ENCODE assay signal across 15 cellular contexts in genomic region chr10:90788987-90789386, GRCh38.
A peak's percentile ranks its signal among the peaks of the same experiment; 100 is the strongest.
DNase-seq lines count a peak whose midpoint lies in the region; ATAC-seq, FAIRE-seq and TF ChIP-seq lines count a peak whose summit lies in the region.
"Had no signal": no experiment of that assay in that cellular context is flagged by ENCODE, and none has a peak within 500 bp of the region (broad histone marks: within the 10 kb centered on the region; RNA-seq: fewer than 3 reads in every experiment).

No MANE protein-coding gene starts in this region.

- POLR2A ChIA-PET in GM12878 (lab: Charles Lee) = no interaction called here

- H3K27me3 ChIP-seq in GM12878 (replicated peaks in 1 of 2; ENCODE audit: control insufficient read depth in 2 of 2, insufficient read depth in 2 of 2, low read length in 1 of 2) (0 out of 4 replicates have a peak, but pooled peaks cover 0 to 3% of the 10 kb centered on the region in 2 experiments), right cardiac atrium (ENCODE audit: control insufficient read depth, insufficient read depth) (no peaks in the 10 kb centered on the region)
- H3K27me3 ChIP-seq: neural progenitor cell had no signal

- H2AFZ ChIP-seq in GM12878 (ENCODE audit: control insufficient read depth, low read depth, low read length) = no peak overlapping the region
- H2AFZ ChIP-seq: neural progenitor cell had no signal

- in situ Hi-C loops in GM12878 (cut with MboI) = no loop called here

- CTCF ChIA-PET in GM12878 (lab: Yijun Ruan, JAX) = interaction anchor here (0.9 to 3.7 kb wide), 11 partner anchors 12 to 997 kb away, joined by 3 to 25 read pairs (median 4); partner anchors contain the start of gene RPP30

- H3K79me2 ChIP-seq in GM12878 (ENCODE audit: control insufficient read depth, insufficient read depth, low read length) = no peaks in the 10 kb centered on the region

- ATAC-seq in GM18867 (IDR thresholded peaks at IDR 0.05; ENCODE audit: unreplicated experiment) (peak; percentile 90), GM21528 (IDR thresholded peaks at IDR 0.05; ENCODE audit: low FRiP score, unreplicated experiment) (peak; percentile 77), HG03354 (IDR thresholded peaks at IDR 0.05; ENCODE audit: poor library complexity, severe bottlenecking, unreplicated experiment) (peak; percentile 86), GM12878 (peak; percentile 92), right cardiac atrium (no peak)
- ATAC-seq in activated CD4-positive, CD25-positive, alpha-beta regulatory T cell treated with anti-CD3 and anti-CD28 coated beads, Interleukin-2, amount 50 U/mL, for 24 hours = no peak
- ATAC-seq: HCT116, left colon had no signal

- peaks cover 18% of the 10 kb centered on the region for H3K27me3 Mint-ChIP-seq in activated CD4-positive, alpha-beta T cell treated with anti-CD3 and anti-CD28 coated beads, Interleukin-2, amount 10 ng/mL, durations not matched to agents 24 days and 14 days

- H3K9me3 ChIP-seq in GM12878 (replicated peaks; ENCODE audit: control insufficient read depth, insufficient read depth, low read length) (no peaks in the 10 kb centered on the region), right cardiac atrium (ENCODE audit: control insufficient read depth, low read length) (no peaks in the 10 kb centered on the region)

- H3K9me3 Mint-ChIP-seq in activated CD4-positive, alpha-beta T cell treated with anti-CD3 and anti-CD28 coated beads, Interleukin-2, amount 10 ng/mL, durations not matched to agents 24 days and 14 days = no peaks in the 10 kb centered on the region
- H3K9me3 Mint-ChIP-seq: CD8-positive, alpha-beta memory T cell; neural progenitor cell had no signal

- H3K27ac ChIP-seq in GM12878 (ENCODE audit: control insufficient read depth, insufficient read depth) = no peak overlapping the region
- no peak overlapping the region for H3K27ac ChIP-seq in right cardiac atrium (ENCODE audit: low read length)
- H3K27ac ChIP-seq: neural progenitor cell, VCaP had no signal

- peaks cover 3% of the 10 kb centered on the region for H3K4me1 Mint-ChIP-seq in activated CD4-positive, alpha-beta T cell treated with anti-CD3 and anti-CD28 coated beads, Interleukin-2, amount 10 ng/mL, durations not matched to agents 24 days and 14 days
- H3K4me1 Mint-ChIP-seq: CD8-positive, alpha-beta memory T cell; neural progenitor cell had no signal

- H3K36me3 ChIP-seq in GM12878 (ENCODE audit: control insufficient read depth in 2 of 2, insufficient read depth in 2 of 2, low read length in 1 of 2) = no peaks in the 10 kb centered on the region
- H3K36me3 ChIP-seq: neural progenitor cell had no signal

- intact Hi-C loops in GM12878 (cut with micrococcal nuclease; ENCODE audit: unreplicated experiment) = loop anchor here (1.0 kb wide), 2 partner anchors 38 to 996 kb away; no protein-coding TSS in a partner anchor
- intact Hi-C loops in activated CD4-positive, alpha-beta T cell treated with anti-CD3 and anti-CD28 coated beads, Interleukin-2, amount 10 ng/mL, durations not matched to agents 24 days and 14 days (cut with micrococcal nuclease) = no loop called here
- intact Hi-C loops in right cardiac atrium (cut with DNase I) = loop anchor here in 1 of 4 donors (10.0 kb wide), 1 partner anchor 994 kb away; no protein-coding TSS in a partner anchor

- RAD21 ChIA-PET in GM12878 (lab: Charles Lee; ENCODE audit: unreplicated experiment) = interaction anchor here (1.1 kb wide), 1 partner anchor 34 kb away, joined by 4 read pairs; no protein-coding TSS in a partner anchor

- TF ChIP-seq CTCF in GM12878 (IDR thresholded peaks at IDR 0.05 in 2 of 3, conservative IDR thresholded peaks at IDR 0.05 in 1 of 3; ENCODE audit: control insufficient read depth in 2 of 3, extremely low read depth in 1 of 3, insufficient read depth in 1 of 3, low read depth in 3 of 3, low read length in 3 of 3) = no peak

- no TSS peak for BruUV-seq in GM12878 (replicated peaks; lab: Mats Ljungman, UMichigan)

- no peak for TF ChIP-seq POLR2A in GM12878 (IDR thresholded peaks at IDR 0.05; ENCODE audit: low read depth, low read length)

- no peak overlapping the region for H3K9ac ChIP-seq in GM12878 (ENCODE audit: control insufficient read depth, insufficient read depth, low read length)
- H3K9ac ChIP-seq: neural progenitor cell had no signal

- no peak overlapping the region for H3K27ac Mint-ChIP-seq in activated CD4-positive, alpha-beta T cell treated with anti-CD3 and anti-CD28 coated beads, Interleukin-2, amount 10 ng/mL, durations not matched to agents 24 days and 14 days
- H3K27ac Mint-ChIP-seq: CD8-positive, alpha-beta memory T cell; neural progenitor cell had no signal

- H3K36me3 Mint-ChIP-seq in activated CD4-positive, alpha-beta T cell treated with anti-CD3 and anti-CD28 coated beads, Interleukin-2, amount 10 ng/mL, durations not matched to agents 24 days and 14 days (ENCODE audit: low read depth) = no peaks in the 10 kb centered on the region
- H3K36me3 Mint-ChIP-seq: CD8-positive, alpha-beta memory T cell; neural progenitor cell had no signal

- no peak for TF ChIP-seq EP300 in GM12878 (IDR thresholded peaks at IDR 0.05; ENCODE audit: borderline replicate concordance in 1 of 2, control insufficient read depth in 1 of 2, low read depth in 2 of 2, low read length in 2 of 2)

- TF ChIP-seq RAD21 in GM12878 (IDR thresholded peaks at IDR 0.05; ENCODE audit: insufficient read depth, low read depth, low read length) = no peak

- SMC1A ChIA-PET in GM12878 (lab: Charles Lee; ENCODE audit: uncharacterized antibody, unreplicated experiment) = interaction anchor here (0.6 to 2.4 kb wide), 5 partner anchors 15 to 699 kb away, joined by 3 to 10 read pairs (median 4); no protein-coding TSS in a partner anchor

- H3K4me3 Mint-ChIP-seq in activated CD4-positive, alpha-beta T cell treated with anti-CD3 and anti-CD28 coated beads, Interleukin-2, amount 10 ng/mL, durations not matched to agents 24 days and 14 days = no peak overlapping the region
- H3K4me3 Mint-ChIP-seq: CD8-positive, alpha-beta memory T cell; neural progenitor cell had no signal

- 16% methylated on average over 3 of the region's 3 CpGs for WGBS in GM12878 (ENCODE audit: insufficient coverage, insufficient replicate concordance, low lambda C conversion rate, missing lambda C conversion rate)
- WGBS in right cardiac atrium = 48% methylated on average over 3 of the region's 3 CpGs

- H3K4me3 ChIP-seq in GM12878 (no peak overlapping the region), right cardiac atrium (ENCODE audit: low read length) (no peak overlapping the region)
- H3K4me3 ChIP-seq: neural progenitor cell had no signal

- no peaks in the 10 kb centered on the region for H4K20me1 ChIP-seq in GM12878 (ENCODE audit: control insufficient read depth, insufficient read depth)

- peak; percentile 96 for FAIRE-seq in GM12878 (lab: Jason Lieb, UNC)

- H3K4me2 ChIP-seq in GM12878 (ENCODE audit: control insufficient read depth, insufficient read depth) = no peak overlapping the region
- H3K4me2 ChIP-seq: neural progenitor cell had no signal

- H3K4me1 ChIP-seq in GM12878 (ENCODE audit: control insufficient read depth, insufficient read depth, low read length) = no peaks in the 10 kb centered on the region
- no peaks in the 10 kb centered on the region for H3K4me1 ChIP-seq in right cardiac atrium (ENCODE audit: control insufficient read depth, insufficient read depth, low read length)
- H3K4me1 ChIP-seq: neural progenitor cell had no signal

- peak; percentile 42 for DNase-seq in GM12878 (ENCODE audit: low read depth, low spot score)
- DNase-seq in activated CD4-positive, alpha-beta T cell treated with anti-CD3 and anti-CD28 coated beads, Interleukin-2, amount 10 ng/mL, durations not matched to agents 24 days and 14 days = no peak
- no peak for DNase-seq in right cardiac atrium
- no peak for DNase-seq in NCI-H748 treated with DMSO at 0.1 percent for 48 hours (lab: John Stamatoyannopoulos, UW)
- DNase-seq: CD8-positive, alpha-beta memory T cell; effector CD8-positive, alpha-beta T cell; left colon; NCI-H2171 had no signal

TF ChIP-seq in GM12878, 131 proteins besides CTCF, POLR2A, EP300 and RAD21:
- TF ChIP-seq ETV6 (conservative IDR thresholded peaks at IDR 0.05 in 1 of 2, IDR thresholded peaks at IDR 0.05 in 1 of 2; ENCODE audit: borderline replicate concordance in 1 of 2, low read depth in 1 of 2) (peak in 1 of 2 experiments; percentile 33; a peak in 1 of 4 replicates), ELK1 (IDR thresholded peaks at IDR 0.05; ENCODE audit: low read depth, low read length) (no peak), RUNX3 (IDR thresholded peaks at IDR 0.05; ENCODE audit: low read length) (0 out of 2 replicates have a peak, but pooled peaks have one; percentile 26), NFIC (IDR thresholded peaks at IDR 0.05; ENCODE audit: low read depth, low read length) (0 out of 2 replicates have a peak, but pooled peaks have one; percentile 25)

Comparison
In these comparisons a context has a peak if more than half of its experiments do, and no peak if none do; other contexts are left out.
1. ATAC-seq: peak in GM18867 (single experiment), GM21528 (single experiment), HG03354 (single experiment) and GM12878 (single experiment); none in right cardiac atrium (0 of 2) and activated CD4-positive, CD25-positive, alpha-beta regulatory T cell treated with anti-CD3 and anti-CD28 coated beads, Interleukin-2, amount 50 U/mL, for 24 hours (0 of 2).